Comparison of ENCODE assay signal across 8 cellular contexts in the genomic region with DNA sequence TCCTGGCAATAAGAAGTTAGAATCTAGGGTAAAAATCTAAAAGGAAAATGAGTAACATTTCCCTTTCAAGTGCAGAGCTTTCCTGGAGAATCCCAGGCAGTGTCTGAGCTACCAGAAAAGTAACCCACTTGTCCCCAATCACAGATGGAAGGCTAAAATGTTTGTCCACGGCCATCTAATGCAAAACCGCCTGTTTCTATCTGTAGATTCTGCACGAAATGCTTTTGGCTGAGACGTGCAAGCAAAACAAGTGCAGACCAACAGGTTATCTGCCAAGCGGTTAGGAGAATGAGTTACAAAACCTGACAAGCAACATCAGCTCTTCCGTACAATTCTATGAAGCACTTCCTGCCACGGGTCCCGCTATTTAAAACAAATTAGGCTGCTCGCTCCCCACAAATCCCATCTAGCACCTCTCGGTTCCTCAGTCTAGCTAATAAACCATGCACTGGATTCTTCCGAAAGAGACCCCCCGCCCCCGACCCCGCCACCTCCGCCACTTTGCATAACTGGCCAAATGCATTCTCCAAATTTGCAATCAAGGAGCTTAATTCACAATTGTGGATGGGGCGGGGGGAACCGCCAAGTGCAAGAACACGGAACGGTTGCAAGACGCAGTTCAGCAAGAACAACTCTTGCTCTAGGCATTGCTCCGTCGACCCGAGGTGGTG. TPM values are rescaled to one million over a fixed set of nuclear protein-coding genes. Genes with fewer than 3 reads are reported as not detected.
A peak's percentile ranks its signal among the peaks of the same experiment; 100 is the strongest.
DNase-seq lines count a peak whose midpoint lies in the region; ATAC-seq and TF ChIP-seq lines count a peak whose summit lies in the region.

No MANE protein-coding gene starts in this region.

- H3K9ac ChIP-seq in OCI-LY3 (ENCODE audit: low read length) = peak overlapping the region; percentile 76

- WGBS in body of pancreas, 2 donors = 1 to 2% methylated on average over 23 of the region's 23 CpGs

- TF ChIP-seq CTCF in left ventricle myocardium inferior (IDR thresholded peaks at IDR 0.05; ENCODE audit: borderline replicate concordance) (no peak), OCI-LY3 (IDR thresholded peaks at IDR 0.05; ENCODE audit: low read depth, low read length) (no peak), body of pancreas (IDR thresholded peaks at IDR 0.05) (no peak)

- H3K9me3 ChIP-seq in left ventricle myocardium inferior (replicated peaks) (no peaks in the 10 kb centered on the region), OCI-LY3 (ENCODE audit: insufficient read depth, low read length) (no peaks in the 10 kb centered on the region), body of pancreas (no peaks in the 10 kb centered on the region)

- H2AFZ ChIP-seq in OCI-LY3 (ENCODE audit: low read depth, low read length) = no peak overlapping the region

- H3K36me3 ChIP-seq in left ventricle myocardium inferior = peaks cover 4% of the 10 kb centered on the region
- H3K36me3 ChIP-seq in OCI-LY3 (replicated peaks; ENCODE audit: low read depth, low read length) = peaks cover 27% of the 10 kb centered on the region
- H3K36me3 ChIP-seq in body of pancreas (replicated peaks in 1 of 2; ENCODE audit: insufficient read depth in 1 of 2, low read depth in 2 of 2) = no peaks in the 10 kb centered on the region

- peaks cover 48% of the 10 kb centered on the region for H3K4me1 ChIP-seq in left ventricle myocardium inferior
- H3K4me1 ChIP-seq in OCI-LY3 (ENCODE audit: low read length) = peaks cover 26% of the 10 kb centered on the region
- H3K4me1 ChIP-seq in body of pancreas = peaks cover 3% of the 10 kb centered on the region

- intact Hi-C loops in left ventricle myocardium inferior (cut with micrococcal nuclease) = loop anchor here (5.0 to 10.0 kb wide), 2 partner anchors 45 to 137 kb away; no protein-coding TSS in a partner anchor
- intact Hi-C loops in Right ventricle myocardium superior (cut with DNase I) = loop anchor here (10.0 kb wide), 1 partner anchor 53 kb away; no protein-coding TSS in a partner anchor
- intact Hi-C loops in body of pancreas (cut with DNase I) = no loop called here

- no peak for TF ChIP-seq POLR2A in body of pancreas (IDR thresholded peaks at IDR 0.05)

- peaks cover 63% of the 10 kb centered on the region for H3K79me2 ChIP-seq in OCI-LY3 (ENCODE audit: low read length)

- ATAC-seq in Right ventricle myocardium superior (ENCODE audit: poor library complexity) (no peak), HG02973 (IDR thresholded peaks at IDR 0.05; ENCODE audit: unreplicated experiment) (peak; percentile 10), body of pancreas (no peak), left lobe of liver (peak; percentile 39)

- H3K27me3 ChIP-seq in left ventricle myocardium inferior (ENCODE audit: low read depth) (no peaks in the 10 kb centered on the region), OCI-LY3 (ENCODE audit: low read depth, low read length) (peaks cover 14% of the 10 kb centered on the region), body of pancreas (no peaks in the 10 kb centered on the region)

- peak overlapping the region; percentile 98 for H3K27ac ChIP-seq in left ventricle myocardium inferior (replicated peaks)
- H3K27ac ChIP-seq in OCI-LY3 (ENCODE audit: low read length) = peak overlapping the region; percentile 48
- peak overlapping the region; percentile 53 to 95 (median 92) for H3K27ac ChIP-seq in body of pancreas
- H3K27ac ChIP-seq in substantia nigra (ENCODE audit: low read depth, low read length, poor library complexity, severe bottlenecking) = peak overlapping the region; percentile 95

- H3K4me3 ChIP-seq in left ventricle myocardium inferior (peak overlapping the region; percentile 99), OCI-LY3 (ENCODE audit: low read length) (peak overlapping the region; percentile 86), body of pancreas (peak overlapping the region; percentile 73 to 84)

- DNase-seq in left ventricle myocardium inferior (no peak), Right ventricle myocardium superior (no peak), body of pancreas (peak in 2 of 4 donors; percentile 11 to 29), left lobe of liver (ENCODE audit: low spot score) (no peak), substantia nigra (lab: John Stamatoyannopoulos, UW) (peak in 4 of 49 donors; percentile 32 to 78 (median 65)), germinal center (ENCODE audit: low spot score) (no peak)

- H4K20me1 ChIP-seq in OCI-LY3 (ENCODE audit: insufficient read depth, low read length) = peaks cover 43% of the 10 kb centered on the region

- peak overlapping the region; percentile 86 for H3K4me2 ChIP-seq in OCI-LY3 (ENCODE audit: low read length)

RNA-seq across cellular contexts. Expression of a gene that starts 1.4 kb away (rescaled TPM):
- total RNA-seq in left ventricle myocardium inferior (19.0 TPM), Right ventricle myocardium superior (20.8 TPM), body of pancreas (10 to 100 TPM in 1 of 2 donors, 1 to 10 TPM in 1; 8.6 to 11.2 TPM), left lobe of liver (54.4 TPM)

Comparison
In these comparisons a context has a peak if more than half of its experiments do, and no peak if none do; other contexts are left out.
1. H3K27ac ChIP-seq: peak in every context shown above with its lines; median percentile 98 in left ventricle myocardium inferior; 95 in substantia nigra; 92 in body of pancreas; 48 in OCI-LY3.
2. ATAC-seq: peak in HG02973 (single experiment) and left lobe of liver (single experiment); none in Right ventricle myocardium superior (single experiment) and body of pancreas (single experiment).
3. Peak in every context shown above with its lines, with median percentiles within 50 percentile points of each other: H3K4me3 ChIP-seq.